ENCODE assay signal across 12 cellular contexts in the genomic region with DNA sequence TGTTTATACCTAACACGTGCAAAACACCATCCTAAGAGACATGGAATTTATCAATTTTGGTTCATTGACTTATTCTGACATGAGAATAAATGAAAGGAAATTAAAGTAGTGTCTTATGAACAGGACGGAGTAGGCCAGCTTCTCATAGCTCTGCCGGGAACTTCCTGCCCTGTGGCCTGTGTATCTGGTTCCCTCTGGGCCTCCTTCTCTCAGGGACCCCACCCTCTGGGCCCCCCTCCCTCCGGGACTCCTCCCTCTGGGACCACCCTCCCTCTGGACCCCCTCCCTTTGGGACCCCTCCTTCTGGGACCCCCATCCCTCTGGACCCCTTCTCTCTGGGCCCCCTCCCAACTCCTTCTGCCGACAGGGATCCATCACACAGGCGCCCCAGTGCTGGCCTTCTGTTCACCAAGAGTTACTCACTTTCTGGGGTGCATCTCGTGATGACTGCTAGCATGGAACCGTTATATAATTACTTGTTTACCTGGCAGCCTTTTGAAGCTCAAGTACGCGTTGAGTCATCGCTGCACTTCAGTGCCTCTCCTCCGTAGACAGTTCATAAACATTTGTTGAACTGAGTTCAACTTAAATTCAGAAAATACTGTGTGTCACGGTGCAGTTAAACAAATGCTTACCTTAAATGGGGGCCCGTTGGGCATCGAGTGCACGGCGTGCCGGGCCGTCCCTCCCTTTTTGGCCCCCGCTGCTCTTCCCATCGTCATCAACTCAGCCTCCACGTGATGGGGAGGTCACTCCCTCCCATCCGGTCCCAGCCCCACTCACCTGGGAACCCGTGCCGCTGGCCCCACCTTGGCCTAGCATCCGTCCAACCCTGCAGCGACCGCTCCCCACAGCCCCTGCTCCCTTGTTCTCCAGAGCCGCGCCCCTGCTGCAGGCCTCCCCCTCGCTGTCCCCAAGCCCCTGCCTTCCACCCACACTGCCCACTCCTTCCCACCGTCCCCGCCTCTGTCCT. TPM values are rescaled to one million over a fixed set of nuclear protein-coding genes. Genes with fewer than 3 reads are reported as not detected.
DNase-seq lines count a peak whose midpoint lies in the region; ATAC-seq and TF ChIP-seq lines count a peak whose summit lies in the region.
"Had no signal": no experiment of that assay in that cellular context is flagged by ENCODE, and none has a peak within 500 bp of the region (broad histone marks: within the 10 kb centered on the region; RNA-seq: fewer than 3 reads in every experiment).

No MANE protein-coding gene starts in this region.

- H3K9me3 Mint-ChIP-seq in WTC11 = no peaks in the 10 kb centered on the region
- H3K9me3 Mint-ChIP-seq in stimulated activated effector memory CD8-positive, alpha-beta T cell treated with anti-CD3 and anti-CD28 coated beads, Interleukin-12 subunit alpha, Interleukin-12 subunit beta, amount 100 ng/mL, for 72 hours = no peaks in the 10 kb centered on the region

- ATAC-seq in WTC11 = no peak
- ATAC-seq in stimulated activated effector memory CD8-positive, alpha-beta T cell treated with anti-CD3 and anti-CD28 coated beads, Interleukin-12 subunit alpha, Interleukin-12 subunit beta, amount 100 ng/mL, for 72 hours = peak; percentile 65
- ATAC-seq in HG02840 (IDR thresholded peaks at IDR 0.05; ENCODE audit: low FRiP score, unreplicated experiment) = no peak
- ATAC-seq: A549 had no signal

- no peaks in the 10 kb centered on the region for H3K4me1 Mint-ChIP-seq in WTC11
- peaks cover 64% of the 10 kb centered on the region for H3K4me1 Mint-ChIP-seq in stimulated activated effector memory CD8-positive, alpha-beta T cell treated with anti-CD3 and anti-CD28 coated beads, Interleukin-12 subunit alpha, Interleukin-12 subunit beta, amount 100 ng/mL, for 72 hours

- no peaks in the 10 kb centered on the region for H3K27me3 Mint-ChIP-seq in WTC11 (ENCODE audit: low read depth)

- no peaks in the 10 kb centered on the region for H3K9me3 ChIP-seq in HEK293 (ENCODE audit: control insufficient read depth, insufficient read depth, low read depth, low read length)
- H3K9me3 ChIP-seq: A549 had no signal

- POLR2A ChIA-PET in HEK293 (lab: Yijun Ruan, JAX) (no interaction called here), WTC11 (lab: Charles Lee) (interaction anchor here (0.7 kb wide), 1 partner anchor 757 kb away, joined by 4 read pairs; no protein-coding TSS in a partner anchor)

- no peaks in the 10 kb centered on the region for H3K4me1 ChIP-seq in HEK293 (ENCODE audit: control insufficient read depth, insufficient read depth, low read length)
- H3K4me1 ChIP-seq: A549 had no signal

- TF ChIP-seq CTCF in HEK293 (tag by site-specific recombination; IDR thresholded peaks at IDR 0.05) = no peak
- TF ChIP-seq CTCF in WTC11 (IDR thresholded peaks at IDR 0.05) = no peak

- DNase-seq in NCI-H2171 treated with DMSO at 0.1 percent for 48 hours (lab: John Stamatoyannopoulos, UW) (peak; percentile 5), NCI-H2171 (lab: John Stamatoyannopoulos, UW) (no peak), WTC11 (ENCODE audit: low spot score) (no peak), C1 segment of cervical spinal cord (lab: John Stamatoyannopoulos, UW) (no peak), 8988T (no peak)
- DNase-seq in stimulated activated effector memory CD8-positive, alpha-beta T cell treated with anti-CD3 and anti-CD28 coated beads, Interleukin-12 subunit alpha, Interleukin-12 subunit beta, amount 100 ng/mL, for 72 hours (ENCODE audit: low spot score in 2 of 2) = no peak
- DNase-seq: activated T-cell treated with anti-CD3 and anti-CD28 coated beads, Interleukin-2, amount 50 U/mL, for 72 hours; EL; HCEC 1CT had no signal

- H3K4me3 Mint-ChIP-seq in WTC11 = no peak overlapping the region
- H3K4me3 Mint-ChIP-seq in stimulated activated effector memory CD8-positive, alpha-beta T cell treated with anti-CD3 and anti-CD28 coated beads, Interleukin-12 subunit alpha, Interleukin-12 subunit beta, amount 100 ng/mL, for 72 hours = peak overlapping the region; percentile 74

- H3K27ac Mint-ChIP-seq in WTC11 = no peak overlapping the region
- H3K27ac Mint-ChIP-seq in stimulated activated effector memory CD8-positive, alpha-beta T cell treated with anti-CD3 and anti-CD28 coated beads, Interleukin-12 subunit alpha, Interleukin-12 subunit beta, amount 100 ng/mL, for 72 hours = peak overlapping the region; percentile 92
- H3K27ac Mint-ChIP-seq: activated T-cell treated with anti-CD3 and anti-CD28 coated beads, Interleukin-2, amount 50 U/mL, for 72 hours had no signal

- H3K36me3 ChIP-seq in HEK293 (ENCODE audit: control insufficient read depth in 2 of 2, insufficient read depth in 1 of 2, low read length in 2 of 2) = no peaks in the 10 kb centered on the region

- H3K4me3 ChIP-seq in HEK293 (ENCODE audit: low read depth, low read length) = no peak overlapping the region
- H3K4me3 ChIP-seq: A549 had no signal

- no peak overlapping the region for H3K27ac ChIP-seq in HEK293 (ENCODE audit: extremely low read depth, low read depth, low read length)
- H3K27ac ChIP-seq: A549 had no signal

- H3K36me3 Mint-ChIP-seq in WTC11 = no peaks in the 10 kb centered on the region
- H3K36me3 Mint-ChIP-seq in stimulated activated effector memory CD8-positive, alpha-beta T cell treated with anti-CD3 and anti-CD28 coated beads, Interleukin-12 subunit alpha, Interleukin-12 subunit beta, amount 100 ng/mL, for 72 hours = peaks cover 73% of the 10 kb centered on the region

- CTCF ChIA-PET in HEK293 (lab: Yijun Ruan, JAX) = interaction anchor here (0.6 to 1.5 kb wide), 4 partner anchors 99 to 419 kb away, joined by 3 to 4 read pairs (median 3); no protein-coding TSS in a partner anchor
- CTCF ChIA-PET in WTC11 (lab: Charles Lee) = interaction anchor here (1.1 to 1.9 kb wide), 2 partner anchors 11 to 86 kb away, joined by 4 to 10 read pairs; no protein-coding TSS in a partner anchor

TF ChIP-seq in HEK293, 187 proteins besides CTCF, POLR2A, EP300 and RAD21:
- TF ChIP-seq EGR2 (tag by site-specific recombination; IDR thresholded peaks at IDR 0.05; ENCODE audit: low read depth) (peak; percentile 24; the same call in 1 of the 2 replicates), ZNF621 (tag by site-specific recombination; IDR thresholded peaks at IDR 0.05) (no peak), ZFHX2 (tag by site-specific recombination; conservative IDR thresholded peaks at IDR 0.05) (peak; percentile 10; the same call in 1 of the 2 replicates)

TF ChIP-seq in WTC11, 78 proteins besides CTCF, POLR2A, EP300 and RAD21:
- no peak for TF ChIP-seq ZBTB21 (CRISPR knock-in tag; IDR thresholded peaks at IDR 0.05; ENCODE audit: borderline replicate concordance)
- TF ChIP-seq GABPB1 (CRISPR knock-in tag; IDR thresholded peaks at IDR 0.05) = peak; percentile 39

RNA-seq across cellular contexts. Expression of gene CCR6, which starts 8.1 kb away (rescaled TPM):
- total RNA-seq in WTC11 (2021) = not detected in 3 replicates

RNA-seq across cellular contexts. Expression of gene GPR31, which starts 26.8 kb away (rescaled TPM):
- total RNA-seq in WTC11 (2021) = not detected in 3 replicates
- total RNA-seq: activated T-cell treated with anti-CD3 and anti-CD28 coated beads, Interleukin-2, amount 50 U/mL, for 72 hours had no signal
